ENCODE assay signal across 1 cellular context in the genomic region with DNA sequence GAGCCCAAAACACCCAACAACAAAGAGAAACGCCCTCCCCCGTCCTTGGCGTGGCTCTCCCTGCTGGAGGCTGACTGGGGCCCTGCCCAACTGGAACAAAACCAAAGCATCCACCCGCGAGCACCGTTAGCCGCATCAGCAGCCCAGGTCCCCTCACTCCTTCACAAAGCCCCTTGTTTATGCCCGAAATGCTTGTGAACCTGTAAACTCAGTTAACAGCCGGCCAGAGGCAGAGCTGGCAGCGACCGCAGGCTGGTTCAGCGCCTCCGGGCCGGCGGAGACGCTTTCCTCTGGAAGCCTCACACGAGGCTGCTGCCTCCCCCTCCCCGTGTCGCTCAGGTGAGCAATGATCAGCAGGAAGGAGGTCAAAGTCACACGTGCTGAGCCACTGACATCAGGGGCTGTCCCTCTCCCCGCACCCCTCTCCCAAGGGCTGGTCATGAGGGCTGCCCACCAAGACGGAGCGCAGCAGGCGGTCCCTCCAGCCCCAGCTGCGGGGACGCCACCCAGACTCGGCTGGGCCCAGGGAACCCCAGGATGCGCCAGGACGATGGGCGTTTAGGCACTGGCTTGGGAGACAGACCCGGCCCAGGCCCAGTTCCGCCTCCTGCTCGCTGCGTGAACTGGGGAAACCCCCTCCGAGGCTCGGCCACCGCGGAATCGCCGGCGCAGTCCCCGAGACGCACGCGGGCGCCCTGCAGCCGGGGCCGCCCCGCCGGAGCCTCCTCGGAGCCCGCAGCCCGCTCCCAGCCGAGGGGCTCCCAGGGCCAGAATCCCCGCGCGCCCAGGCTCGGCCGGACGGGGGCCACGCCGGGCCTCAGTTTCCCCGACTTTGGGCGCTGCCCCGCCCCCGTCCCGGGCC.
TF ChIP-seq lines count a peak whose summit lies in the region.

No MANE protein-coding gene starts in this region.

TF ChIP-seq in K562, 482 proteins besides CTCF, POLR2A, EP300 and RAD21 (continued from another document):
- TF ChIP-seq, protein P1, sequence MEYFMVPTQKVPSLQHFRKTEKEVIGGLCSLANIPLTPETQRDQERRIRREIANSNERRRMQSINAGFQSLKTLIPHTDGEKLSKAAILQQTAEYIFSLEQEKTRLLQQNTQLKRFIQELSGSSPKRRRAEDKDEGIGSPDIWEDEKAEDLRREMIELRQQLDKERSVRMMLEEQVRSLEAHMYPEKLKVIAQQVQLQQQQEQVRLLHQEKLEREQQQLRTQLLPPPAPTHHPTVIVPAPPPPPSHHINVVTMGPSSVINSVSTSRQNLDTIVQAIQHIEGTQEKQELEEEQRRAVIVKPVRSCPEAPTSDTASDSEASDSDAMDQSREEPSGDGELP (CRISPR knock-in tag; IDR thresholded peaks at IDR 0.05; ENCODE audit: borderline replicate concordance), result peak; percentile 44; the same call in 1 of the 2 replicates
- TF ChIP-seq, protein P2, sequence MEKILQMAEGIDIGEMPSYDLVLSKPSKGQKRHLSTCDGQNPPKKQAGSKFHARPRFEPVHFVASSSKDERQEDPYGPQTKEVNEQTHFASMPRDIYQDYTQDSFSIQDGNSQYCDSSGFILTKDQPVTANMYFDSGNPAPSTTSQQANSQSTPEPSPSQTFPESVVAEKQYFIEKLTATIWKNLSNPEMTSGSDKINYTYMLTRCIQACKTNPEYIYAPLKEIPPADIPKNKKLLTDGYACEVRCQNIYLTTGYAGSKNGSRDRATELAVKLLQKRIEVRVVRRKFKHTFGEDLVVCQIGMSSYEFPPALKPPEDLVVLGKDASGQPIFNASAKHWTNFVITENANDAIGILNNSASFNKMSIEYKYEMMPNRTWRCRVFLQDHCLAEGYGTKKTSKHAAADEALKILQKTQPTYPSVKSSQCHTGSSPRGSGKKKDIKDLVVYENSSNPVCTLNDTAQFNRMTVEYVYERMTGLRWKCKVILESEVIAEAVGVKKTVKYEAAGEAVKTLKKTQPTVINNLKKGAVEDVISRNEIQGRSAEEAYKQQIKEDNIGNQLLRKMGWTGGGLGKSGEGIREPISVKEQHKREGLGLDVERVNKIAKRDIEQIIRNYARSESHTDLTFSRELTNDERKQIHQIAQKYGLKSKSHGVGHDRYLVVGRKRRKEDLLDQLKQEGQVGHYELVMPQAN (IDR thresholded peaks at IDR 0.05; ENCODE audit: borderline replicate concordance), result peak; percentile 52; the same call in 1 of the 2 replicates
- TF ChIP-seq TEAD1 (CRISPR knock-in tag; IDR thresholded peaks at IDR 0.05), result peak in 1 of 2 experiments; percentile 65; a peak in 1 of 4 replicates
- no peak for TF ChIP-seq SREBF1 (IDR thresholded peaks at IDR 0.05; ENCODE audit: borderline replicate concordance, low read depth, low read length)
- no peak for TF ChIP-seq ZNF143 (CRISPR knock-in tag; IDR thresholded peaks at IDR 0.05)
- peak; percentile 52 for TF ChIP-seq NEUROD1 (IDR thresholded peaks at IDR 0.05; ENCODE audit: borderline replicate concordance, low read depth, low read length, partially characterized antibody)
TF ChIP-seq in K562: peak in this region for 17.
